Comparison of ENCODE assay signal across 9 cellular contexts in the genomic region with DNA sequence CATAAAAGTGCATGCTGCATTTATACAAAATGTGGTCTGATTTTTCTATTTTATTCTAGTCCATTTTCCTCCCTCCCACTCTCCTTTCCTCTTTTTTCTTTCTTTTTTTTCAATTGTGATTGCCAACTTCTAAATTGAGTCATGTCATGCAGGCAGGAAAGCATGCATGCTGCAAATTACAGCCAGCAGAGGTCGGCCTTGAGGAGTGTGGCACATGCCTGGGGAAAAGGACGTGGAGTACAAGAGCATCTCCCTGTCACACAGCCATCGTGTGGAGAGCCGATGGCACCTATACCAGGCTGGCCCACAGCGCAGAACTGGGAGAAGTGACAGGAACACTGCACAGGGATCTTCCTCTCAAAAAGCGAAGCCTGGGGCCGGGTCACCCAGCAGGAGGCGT. TPM values are rescaled to one million over a fixed set of nuclear protein-coding genes. Genes with fewer than 3 reads are reported as not detected.
DNase-seq lines count a peak whose midpoint lies in the region; ATAC-seq and TF ChIP-seq lines count a peak whose summit lies in the region.
"Had no signal": no experiment of that assay in that cellular context is flagged by ENCODE, and none has a peak within 500 bp of the region (broad histone marks: within the 10 kb centered on the region; RNA-seq: fewer than 3 reads in every experiment).

No MANE protein-coding gene starts in this region.

- no peak overlapping the region for H2AK5ac ChIP-seq in neuronal stem cell (ENCODE audit: low read depth, low read length)

- H4K8ac ChIP-seq in neuronal stem cell (ENCODE audit: low read depth, low read length): no peak overlapping the region

- H3K36me3 ChIP-seq in DOHH2 (ENCODE audit: control insufficient read depth, low read length): no peaks in the 10 kb centered on the region
- no peaks in the 10 kb centered on the region for H3K36me3 ChIP-seq in mucosa of descending colon (ENCODE audit: low read depth)
- H3K36me3 ChIP-seq in neuronal stem cell (replicated peaks in 1 of 2; ENCODE audit: control insufficient read depth in 2 of 2, insufficient read depth in 2 of 2, low read length in 2 of 2): no peaks in the 10 kb centered on the region

- intact Hi-C loops in mucosa of descending colon (cut with DNase I, micrococcal nuclease): no loop called here
- intact Hi-C loops in cardiac septum (cut with DNase I): no loop called here

- no peak overlapping the region for H2AFZ ChIP-seq in neuronal stem cell (ENCODE audit: low read length)

- WGBS in neuronal stem cell (ENCODE audit: extremely low coverage in 2 of 2, insufficient read length in 2 of 2, insufficient replicate concordance in 1 of 2), 2 donors: no CpG with 5 or more reads among the region's 8 CpGs

- H3K4me1 ChIP-seq in DOHH2 (ENCODE audit: control insufficient read depth, low read length) (no peaks in the 10 kb centered on the region), mucosa of descending colon (ENCODE audit: low read depth) (no peaks in the 10 kb centered on the region), neuronal stem cell (ENCODE audit: control insufficient read depth in 2 of 2, insufficient read depth in 1 of 2, low read depth in 1 of 2, low read length in 2 of 2) (no peaks in the 10 kb centered on the region)

- no peak overlapping the region for H2BK15ac ChIP-seq in neuronal stem cell (ENCODE audit: low read length)

- ATAC-seq in mucosa of descending colon (peak; percentile 57), HG02588 (IDR thresholded peaks at IDR 0.05; ENCODE audit: unreplicated experiment) (no peak)

- H3K27me3 ChIP-seq in DOHH2 (ENCODE audit: control insufficient read depth, low read length) (no peaks in the 10 kb centered on the region), neuronal stem cell (ENCODE audit: control insufficient read depth in 3 of 3, insufficient read depth in 3 of 3, low read depth in 1 of 3, low read length in 3 of 3) (no peaks in the 10 kb centered on the region)

- H3K27ac ChIP-seq in DOHH2 (ENCODE audit: low read depth, low read length) (no peak overlapping the region), neuronal stem cell (replicated peaks; ENCODE audit: low read length) (no peak overlapping the region)

- DNase-seq in LHCN-M2 (ENCODE audit: low read depth) (peak; percentile 29), mucosa of descending colon (peak in 2 of 3 donors; percentile 27 to 41), neuronal stem cell (ENCODE audit: low spot score) (no peak), cardiac septum (ENCODE audit: low spot score) (no peak), endothelial cell (ENCODE audit: low spot score) (no peak)
- DNase-seq in activated T-cell treated with anti-CD3 and anti-CD28 coated beads, Interleukin-2, amount 50 U/mL, for 48 hours: peak; percentile 74 to 79

- no peak overlapping the region for H3K23ac ChIP-seq in neuronal stem cell (ENCODE audit: low read depth, low read length, poor library complexity)

- no peak overlapping the region for H3K4ac ChIP-seq in neuronal stem cell (ENCODE audit: low read length)

- no peaks in the 10 kb centered on the region for H3K79me2 ChIP-seq in DOHH2 (ENCODE audit: control insufficient read depth, low read length)

- no peak overlapping the region for H3K4me3 ChIP-seq in DOHH2 (ENCODE audit: low read length)
- H3K4me3 ChIP-seq in mucosa of descending colon: no peak overlapping the region
- no peak overlapping the region for H3K4me3 ChIP-seq in neuronal stem cell (ENCODE audit: low read length in 2 of 2)

- H3K36me3 Mint-ChIP-seq in endothelial cell (ENCODE audit: low read depth, unreplicated experiment): peaks cover 14% of the 10 kb centered on the region

- no peaks in the 10 kb centered on the region for H3K9me2 ChIP-seq in DOHH2 (replicated peaks; ENCODE audit: control insufficient read depth, low read length)

- no peaks in the 10 kb centered on the region for H4K20me1 ChIP-seq in DOHH2 (ENCODE audit: control insufficient read depth, insufficient read depth, low read depth, low read length)

- no peaks in the 10 kb centered on the region for H3F3A ChIP-seq in DOHH2 (ENCODE audit: control insufficient read depth, insufficient read depth)

- H3K27me3 Mint-ChIP-seq in endothelial cell (ENCODE audit: unreplicated experiment): peaks cover 8% of the 10 kb centered on the region

- TF ChIP-seq CTCF in DOHH2 (IDR thresholded peaks at IDR 0.05; ENCODE audit: low read depth, low read length, poor library complexity, severe bottlenecking) (peak; percentile 59), mucosa of descending colon (IDR thresholded peaks at IDR 0.05) (no peak), endothelial cell (IDR thresholded peaks at IDR 0.05; ENCODE audit: unreplicated experiment) (no peak)

- no peak overlapping the region for H2BK120ac ChIP-seq in neuronal stem cell (ENCODE audit: low read depth, low read length)

- no peak overlapping the region for H3K4me3 Mint-ChIP-seq in endothelial cell (ENCODE audit: unreplicated experiment)

- no peaks in the 10 kb centered on the region for H3K9me3 ChIP-seq in DOHH2 (ENCODE audit: control insufficient read depth, insufficient read depth, low read length)
- peaks cover 7% of the 10 kb centered on the region for H3K9me3 ChIP-seq in mucosa of descending colon
- H3K9me3 ChIP-seq in neuronal stem cell (replicated peaks in 1 of 2; ENCODE audit: control insufficient read depth in 2 of 2, insufficient read depth in 1 of 2, low read depth in 1 of 2, low read length in 2 of 2): peaks cover 2 to 5% of the 10 kb centered on the region in 2 donors

- no peak overlapping the region for H3K4me2 ChIP-seq in DOHH2 (ENCODE audit: low read length)
- no peak overlapping the region for H3K4me2 ChIP-seq in neuronal stem cell (ENCODE audit: insufficient read depth, low read length, poor library complexity, severe bottlenecking)

- H3K79me1 ChIP-seq in neuronal stem cell (ENCODE audit: low read depth, low read length): no peaks in the 10 kb centered on the region

- no peak overlapping the region for H3K9ac ChIP-seq in neuronal stem cell (ENCODE audit: low read depth, low read length, poor library complexity)

- no peak overlapping the region for H2BK12ac ChIP-seq in neuronal stem cell (ENCODE audit: low read length)

- no peak overlapping the region for H2BK5ac ChIP-seq in neuronal stem cell (ENCODE audit: low read length)

- no peak overlapping the region for H3K27ac Mint-ChIP-seq in endothelial cell (ENCODE audit: unreplicated experiment)

- H3K4me1 Mint-ChIP-seq in endothelial cell (ENCODE audit: unreplicated experiment): peaks cover 4% of the 10 kb centered on the region

- H3K9me3 Mint-ChIP-seq in endothelial cell (ENCODE audit: unreplicated experiment): peaks cover 7% of the 10 kb centered on the region

- no peak overlapping the region for H4K91ac ChIP-seq in neuronal stem cell (ENCODE audit: low read depth, low read length, poor library complexity)

- no peak overlapping the region for H3K18ac ChIP-seq in neuronal stem cell (ENCODE audit: low read length)

- no peak overlapping the region for H3K14ac ChIP-seq in neuronal stem cell (ENCODE audit: low read length)

RNA-seq across cellular contexts. Expression of a gene that starts 17.8 kb away (rescaled TPM):
- total RNA-seq in LHCN-M2 (2014; rRNA removed): 0.06 TPM in 1 of 2 replicates, not detected in the other
- polyA plus RNA-seq in LHCN-M2 (2012): 0.01 TPM
- under 1 TPM; 0.09 to 0.19 (median 0.09) TPM for total RNA-seq in mucosa of descending colon
- polyA plus RNA-seq in neuronal stem cell (2013, experiment 1 of 2): not detected
- not detected for polyA plus RNA-seq in neuronal stem cell (2013, experiment 2 of 2)
- not detected for total RNA-seq in cardiac septum
- 0.13 TPM for total RNA-seq in endothelial cell (ENCODE audit: unreplicated experiment)
- total RNA-seq: subcutaneous adipose tissue had no signal

RNA-seq across cellular contexts. Expression of a gene that starts 57.0 kb away (rescaled TPM):
- total RNA-seq in LHCN-M2 (2014; rRNA removed) (29.8 and 34.6 TPM in 2 replicates), mucosa of descending colon (10 to 100 TPM in 1 of 3 donors, 1 to 10 TPM in 2; 8.4 to 19.8 (median 8.9) TPM), cardiac septum (6.5 TPM), endothelial cell (ENCODE audit: unreplicated experiment) (27.2 TPM)
- 25.0 TPM for polyA plus RNA-seq in LHCN-M2 (2012)
- 52.8 TPM for polyA plus RNA-seq in neuronal stem cell (2013, experiment 1 of 2)
- 51.8 TPM for polyA plus RNA-seq in neuronal stem cell (2013, experiment 2 of 2)

Comparison
In these comparisons a context has a peak if more than half of its experiments do, and no peak if none do; other contexts are left out.
1. DNase-seq: peak in LHCN-M2 (single experiment), activated T-cell treated with anti-CD3 and anti-CD28 coated beads, Interleukin-2, amount 50 U/mL, for 48 hours (2 of 2) and mucosa of descending colon (2 of 3); none in neuronal stem cell (single experiment), cardiac septum (single experiment) and endothelial cell (single experiment).